In the genomic region with DNA sequence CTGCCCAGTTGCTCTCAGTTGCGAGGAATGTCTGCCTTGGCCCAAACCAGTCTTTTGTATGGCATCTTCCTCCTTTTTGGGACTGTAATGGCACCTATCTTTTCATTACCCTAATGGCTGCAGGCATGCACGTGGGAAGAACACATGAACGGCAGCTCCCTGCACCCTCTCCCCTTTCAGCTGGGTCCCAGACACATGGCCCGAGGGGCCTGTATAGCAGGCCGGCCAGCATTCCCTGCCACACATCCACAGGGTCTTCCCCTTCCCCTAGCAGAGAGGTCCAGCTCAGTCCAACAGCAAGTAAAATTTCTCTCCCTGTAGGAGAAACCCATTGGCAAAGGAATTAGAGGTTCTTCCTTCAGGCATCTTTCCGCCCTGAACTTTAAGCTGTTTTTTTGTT, we compare ENCODE assay signal across 1 cellular context.
TF ChIP-seq lines count a peak whose summit lies in the region.

No MANE protein-coding gene starts in this region.

TF ChIP-seq in GM23338, 12 proteins besides CTCF, POLR2A, EP300 and RAD21 (continued from another document):
- TF ChIP-seq, protein P1, sequence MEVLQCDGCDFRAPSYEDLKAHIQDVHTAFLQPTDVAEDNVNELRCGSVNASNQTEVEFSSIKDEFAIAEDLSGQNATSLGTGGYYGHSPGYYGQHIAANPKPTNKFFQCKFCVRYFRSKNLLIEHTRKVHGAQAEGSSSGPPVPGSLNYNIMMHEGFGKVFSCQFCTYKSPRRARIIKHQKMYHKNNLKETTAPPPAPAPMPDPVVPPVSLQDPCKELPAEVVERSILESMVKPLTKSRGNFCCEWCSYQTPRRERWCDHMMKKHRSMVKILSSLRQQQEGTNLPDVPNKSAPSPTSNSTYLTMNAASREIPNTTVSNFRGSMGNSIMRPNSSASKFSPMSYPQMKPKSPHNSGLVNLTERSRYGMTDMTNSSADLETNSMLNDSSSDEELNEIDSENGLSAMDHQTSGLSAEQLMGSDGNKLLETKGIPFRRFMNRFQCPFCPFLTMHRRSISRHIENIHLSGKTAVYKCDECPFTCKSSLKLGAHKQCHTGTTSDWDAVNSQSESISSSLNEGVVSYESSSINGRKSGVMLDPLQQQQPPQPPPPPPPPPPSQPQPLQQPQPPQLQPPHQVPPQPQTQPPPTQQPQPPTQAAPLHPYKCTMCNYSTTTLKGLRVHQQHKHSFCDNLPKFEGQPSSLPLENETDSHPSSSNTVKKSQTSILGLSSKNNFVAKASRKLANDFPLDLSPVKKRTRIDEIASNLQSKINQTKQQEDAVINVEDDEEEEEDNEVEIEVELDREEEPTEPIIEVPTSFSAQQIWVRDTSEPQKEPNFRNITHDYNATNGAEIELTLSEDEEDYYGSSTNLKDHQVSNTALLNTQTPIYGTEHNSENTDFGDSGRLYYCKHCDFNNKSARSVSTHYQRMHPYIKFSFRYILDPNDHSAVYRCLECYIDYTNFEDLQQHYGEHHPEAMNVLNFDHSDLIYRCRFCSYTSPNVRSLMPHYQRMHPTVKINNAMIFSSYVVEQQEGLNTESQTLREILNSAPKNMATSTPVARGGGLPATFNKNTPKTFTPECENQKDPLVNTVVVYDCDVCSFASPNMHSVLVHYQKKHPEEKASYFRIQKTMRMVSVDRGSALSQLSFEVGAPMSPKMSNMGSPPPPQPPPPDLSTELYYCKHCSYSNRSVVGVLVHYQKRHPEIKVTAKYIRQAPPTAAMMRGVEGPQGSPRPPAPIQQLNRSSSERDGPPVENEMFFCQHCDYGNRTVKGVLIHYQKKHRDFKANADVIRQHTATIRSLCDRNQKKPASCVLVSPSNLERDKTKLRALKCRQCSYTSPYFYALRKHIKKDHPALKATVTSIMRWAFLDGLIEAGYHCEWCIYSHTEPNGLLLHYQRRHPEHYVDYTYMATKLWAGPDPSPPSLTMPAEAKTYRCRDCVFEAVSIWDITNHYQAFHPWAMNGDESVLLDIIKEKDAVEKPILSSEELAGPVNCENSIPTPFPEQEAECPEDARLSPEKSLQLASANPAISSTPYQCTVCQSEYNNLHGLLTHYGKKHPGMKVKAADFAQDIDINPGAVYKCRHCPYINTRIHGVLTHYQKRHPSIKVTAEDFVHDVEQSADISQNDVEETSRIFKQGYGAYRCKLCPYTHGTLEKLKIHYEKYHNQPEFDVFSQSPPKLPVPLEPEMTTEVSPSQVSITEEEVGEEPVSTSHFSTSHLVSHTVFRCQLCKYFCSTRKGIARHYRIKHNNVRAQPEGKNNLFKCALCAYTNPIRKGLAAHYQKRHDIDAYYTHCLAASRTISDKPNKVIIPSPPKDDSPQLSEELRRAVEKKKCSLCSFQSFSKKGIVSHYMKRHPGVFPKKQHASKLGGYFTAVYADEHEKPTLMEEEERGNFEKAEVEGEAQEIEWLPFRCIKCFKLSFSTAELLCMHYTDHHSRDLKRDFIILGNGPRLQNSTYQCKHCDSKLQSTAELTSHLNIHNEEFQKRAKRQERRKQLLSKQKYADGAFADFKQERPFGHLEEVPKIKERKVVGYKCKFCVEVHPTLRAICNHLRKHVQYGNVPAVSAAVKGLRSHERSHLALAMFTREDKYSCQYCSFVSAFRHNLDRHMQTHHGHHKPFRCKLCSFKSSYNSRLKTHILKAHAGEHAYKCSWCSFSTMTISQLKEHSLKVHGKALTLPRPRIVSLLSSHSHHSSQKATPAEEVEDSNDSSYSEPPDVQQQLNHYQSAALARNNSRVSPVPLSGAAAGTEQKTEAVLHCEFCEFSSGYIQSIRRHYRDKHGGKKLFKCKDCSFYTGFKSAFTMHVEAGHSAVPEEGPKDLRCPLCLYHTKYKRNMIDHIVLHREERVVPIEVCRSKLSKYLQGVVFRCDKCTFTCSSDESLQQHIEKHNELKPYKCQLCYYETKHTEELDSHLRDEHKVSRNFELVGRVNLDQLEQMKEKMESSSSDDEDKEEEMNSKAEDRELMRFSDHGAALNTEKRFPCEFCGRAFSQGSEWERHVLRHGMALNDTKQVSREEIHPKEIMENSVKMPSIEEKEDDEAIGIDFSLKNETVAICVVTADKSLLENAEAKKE (CRISPR knock-in tag; IDR thresholded peaks at IDR 0.05), result no peak
- TF ChIP-seq, protein P2, sequence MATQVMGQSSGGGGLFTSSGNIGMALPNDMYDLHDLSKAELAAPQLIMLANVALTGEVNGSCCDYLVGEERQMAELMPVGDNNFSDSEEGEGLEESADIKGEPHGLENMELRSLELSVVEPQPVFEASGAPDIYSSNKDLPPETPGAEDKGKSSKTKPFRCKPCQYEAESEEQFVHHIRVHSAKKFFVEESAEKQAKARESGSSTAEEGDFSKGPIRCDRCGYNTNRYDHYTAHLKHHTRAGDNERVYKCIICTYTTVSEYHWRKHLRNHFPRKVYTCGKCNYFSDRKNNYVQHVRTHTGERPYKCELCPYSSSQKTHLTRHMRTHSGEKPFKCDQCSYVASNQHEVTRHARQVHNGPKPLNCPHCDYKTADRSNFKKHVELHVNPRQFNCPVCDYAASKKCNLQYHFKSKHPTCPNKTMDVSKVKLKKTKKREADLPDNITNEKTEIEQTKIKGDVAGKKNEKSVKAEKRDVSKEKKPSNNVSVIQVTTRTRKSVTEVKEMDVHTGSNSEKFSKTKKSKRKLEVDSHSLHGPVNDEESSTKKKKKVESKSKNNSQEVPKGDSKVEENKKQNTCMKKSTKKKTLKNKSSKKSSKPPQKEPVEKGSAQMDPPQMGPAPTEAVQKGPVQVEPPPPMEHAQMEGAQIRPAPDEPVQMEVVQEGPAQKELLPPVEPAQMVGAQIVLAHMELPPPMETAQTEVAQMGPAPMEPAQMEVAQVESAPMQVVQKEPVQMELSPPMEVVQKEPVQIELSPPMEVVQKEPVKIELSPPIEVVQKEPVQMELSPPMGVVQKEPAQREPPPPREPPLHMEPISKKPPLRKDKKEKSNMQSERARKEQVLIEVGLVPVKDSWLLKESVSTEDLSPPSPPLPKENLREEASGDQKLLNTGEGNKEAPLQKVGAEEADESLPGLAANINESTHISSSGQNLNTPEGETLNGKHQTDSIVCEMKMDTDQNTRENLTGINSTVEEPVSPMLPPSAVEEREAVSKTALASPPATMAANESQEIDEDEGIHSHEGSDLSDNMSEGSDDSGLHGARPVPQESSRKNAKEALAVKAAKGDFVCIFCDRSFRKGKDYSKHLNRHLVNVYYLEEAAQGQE (IDR thresholded peaks at IDR 0.05; ENCODE audit: unreplicated experiment), result no peak
- no peak for TF ChIP-seq ZNF114 (CRISPR knock-in tag; IDR thresholded peaks at IDR 0.05)
- no peak for TF ChIP-seq EZH2phosphoT487 (IDR thresholded peaks at IDR 0.05; ENCODE audit: unreplicated experiment)
- TF ChIP-seq EZH2 (IDR thresholded peaks at IDR 0.05; ENCODE audit: low read depth, unreplicated experiment), result no peak
- TF ChIP-seq NANOG (IDR thresholded peaks at IDR 0.05; ENCODE audit: borderline replicate concordance), result no peak
- TF ChIP-seq STAT1 (IDR thresholded peaks at IDR 0.05; ENCODE audit: unreplicated experiment), result no peak
- no peak for TF ChIP-seq POLR2AphosphoS5 (IDR thresholded peaks at IDR 0.05; ENCODE audit: low read depth)
- TF ChIP-seq ZNF331 (CRISPR knock-in tag; IDR thresholded peaks at IDR 0.05; ENCODE audit: low read depth), result no peak
